13 cellular contexts compared by ENCODE assay signal in genomic region chr2:190579058-190579410, GRCh38. TPM values are rescaled to one million over a fixed set of nuclear protein-coding genes. Genes with fewer than 3 reads are reported as not detected.
DNase-seq lines count a peak whose midpoint lies in the region; ATAC-seq and TF ChIP-seq lines count a peak whose summit lies in the region.
"Had no signal": no experiment of that assay in that cellular context is flagged by ENCODE, and none has a peak within 500 bp of the region (broad histone marks: within the 10 kb centered on the region; RNA-seq: fewer than 3 reads in every experiment).

No MANE protein-coding gene starts in this region.

- TF ChIP-seq CTCF in Peyer's patch (IDR thresholded peaks at IDR 0.05) (no peak), colonic mucosa (IDR thresholded peaks at IDR 0.05) (no peak), suprapubic skin (IDR thresholded peaks at IDR 0.05) (no peak)

- H3K9ac ChIP-seq in colonic mucosa (ENCODE audit: low read depth in 2 of 2, low read length in 2 of 2) (peak overlapping the region in 1 of 2 donors; percentile 29), muscle layer of colon (ENCODE audit: low read length) (no peak overlapping the region)

- no peaks in the 10 kb centered on the region for H3K9me3 ChIP-seq in Peyer's patch
- no peaks in the 10 kb centered on the region for H3K9me3 ChIP-seq in colonic mucosa
- no peaks in the 10 kb centered on the region for H3K9me3 ChIP-seq in muscle layer of colon (ENCODE audit: low read length)
- H3K9me3 ChIP-seq in suprapubic skin, result no peaks in the 10 kb centered on the region

- TF ChIP-seq EP300 in suprapubic skin (IDR thresholded peaks at IDR 0.05), result no peak

- H3K4me1 ChIP-seq in Peyer's patch (peaks cover 0 to 19% (median 0%) of the 10 kb centered on the region in 4 donors), colonic mucosa (peaks cover 14% of the 10 kb centered on the region), muscle layer of colon (ENCODE audit: insufficient read depth, low read length) (peaks cover 41% of the 10 kb centered on the region), suprapubic skin (peaks cover 49% of the 10 kb centered on the region)

- DNase-seq in Peyer's patch, result no peak
- no peak for DNase-seq in colonic mucosa
- DNase-seq in suprapubic skin (ENCODE audit: low spot score in 2 of 2), result no peak
- no peak for DNase-seq in stimulated activated naive CD4-positive, alpha-beta T cell (lab: John Stamatoyannopoulos, UW)
- no peak for DNase-seq in GDM1 (lab: John Stamatoyannopoulos, UW)
- DNase-seq: activated CD4-positive, alpha-beta T cell treated with anti-CD3 and anti-CD28 coated beads for 48 hours; GOT3; NK-92 treated with Interleukin-12 subunit alpha and Interleukin-12 subunit beta, amount 100 ng/mL, for 24 hours; SHP77 treated with DMSO at 0.1 percent for 48 hours; stimulated activated naive CD8-positive, alpha-beta T cell treated with anti-CD3 and anti-CD28 coated beads, Interleukin-15, Interleukin-2, amounts not matched to agents 100 U/mL and 50 U/mL, for 24 hours; T-helper 9 cell had no signal

- 49% methylated on average over 2 of the region's 2 CpGs for WGBS in suprapubic skin

- TF ChIP-seq POLR2A in Peyer's patch (IDR thresholded peaks at IDR 0.05), result no peak
- TF ChIP-seq POLR2A in suprapubic skin (IDR thresholded peaks at IDR 0.05), result no peak

- H3K36me3 ChIP-seq in Peyer's patch (no peaks in the 10 kb centered on the region), colonic mucosa (no peaks in the 10 kb centered on the region), muscle layer of colon (ENCODE audit: insufficient read depth, low read length) (no peaks in the 10 kb centered on the region), suprapubic skin (no peaks in the 10 kb centered on the region)

- H3K4me3 ChIP-seq in Peyer's patch, result no peak overlapping the region
- no peak overlapping the region for H3K4me3 ChIP-seq in colonic mucosa
- peak overlapping the region in 1 of 2 donors; percentile 20 for H3K4me3 ChIP-seq in muscle layer of colon (ENCODE audit: low read depth in 1 of 2, low read length in 2 of 2)
- H3K4me3 ChIP-seq in suprapubic skin, result no peak overlapping the region

- intact Hi-C loops in colonic mucosa (cut with DNase I), result no loop called here

- no peak for ATAC-seq in GM19324 (IDR thresholded peaks at IDR 0.05; ENCODE audit: low FRiP score, unreplicated experiment)

- H3K27me3 ChIP-seq in Peyer's patch, result no peaks in the 10 kb centered on the region
- no peaks in the 10 kb centered on the region for H3K27me3 ChIP-seq in colonic mucosa
- no peaks in the 10 kb centered on the region for H3K27me3 ChIP-seq in muscle layer of colon (ENCODE audit: control insufficient read depth in 1 of 2, insufficient read depth in 2 of 2, low read length in 2 of 2)
- H3K27me3 ChIP-seq in suprapubic skin, result no peaks in the 10 kb centered on the region

- H3K27ac ChIP-seq in Peyer's patch, result peak overlapping the region in 3 of 4 donors; percentile 25 to 58 (median 57)
- H3K27ac ChIP-seq in colonic mucosa, result peak overlapping the region; percentile 66
- H3K27ac ChIP-seq in muscle layer of colon (ENCODE audit: low read depth, low read length), result peak overlapping the region; percentile 3
- peak overlapping the region; percentile 77 for H3K27ac ChIP-seq in suprapubic skin

RNA-seq across cellular contexts. Expression of gene NEMP2, which starts 44.5 kb away (rescaled TPM):
- total RNA-seq in Peyer's patch (10 to 100 TPM in 1 of 4 donors, 1 to 10 TPM in 2, under 1 TPM in 1; 0.85 to 11.6 (median 1.8) TPM), colonic mucosa (1 to 10 TPM; 3.6 to 5.1 TPM), suprapubic skin (1 to 10 TPM; 1.6 to 3.4 (median 2.9) TPM)

Comparison
In these comparisons a context has a peak if more than half of its experiments do, and no peak if none do; other contexts are left out.
1. H3K27ac ChIP-seq: peak in every context shown above with its lines; median percentile 77 in suprapubic skin; 66 in colonic mucosa; 57 in Peyer's patch; 3 in muscle layer of colon.